8 cellular contexts compared by ENCODE assay signal in the genomic region with DNA sequence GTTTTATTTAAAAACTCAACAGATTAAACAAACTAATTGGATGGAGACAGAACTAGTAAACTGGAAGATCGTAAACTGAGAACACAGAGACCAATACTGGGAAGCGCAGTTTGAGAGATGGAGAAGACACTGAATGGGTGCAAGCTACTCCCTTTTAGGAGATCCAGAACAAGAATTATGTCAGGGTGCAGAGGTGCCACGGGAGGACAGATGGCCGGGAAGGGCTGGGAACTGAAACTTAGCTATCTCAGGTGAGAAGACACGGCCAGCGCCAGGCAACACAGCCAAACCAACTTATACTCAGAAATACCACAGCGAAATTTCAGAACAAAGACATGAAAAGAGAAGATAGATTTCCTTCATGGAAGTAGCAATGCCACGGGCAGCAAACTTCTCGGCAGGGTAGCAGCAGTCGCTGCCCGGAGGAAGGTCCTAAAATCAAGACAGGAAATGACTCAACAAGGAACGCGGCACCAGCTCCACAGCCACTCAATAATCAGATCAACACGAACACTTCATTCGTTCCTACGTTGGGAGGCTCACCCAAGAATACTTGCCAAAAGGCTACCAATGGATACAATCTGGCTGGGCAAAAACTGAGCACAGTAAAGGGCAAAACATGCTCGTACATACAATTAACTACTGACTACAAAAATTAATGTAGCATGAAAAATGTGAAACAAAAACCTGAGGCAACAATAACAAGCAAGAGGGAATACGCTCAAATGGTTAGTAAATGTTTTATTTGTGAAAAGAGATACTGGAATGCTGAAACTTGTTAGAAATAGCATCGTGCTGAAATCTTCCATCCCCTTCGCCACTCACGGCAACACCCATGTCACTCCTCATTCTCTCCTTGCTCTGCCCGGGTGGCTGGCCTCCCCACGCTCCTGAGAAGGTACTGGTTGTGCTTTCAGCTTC. TPM values are rescaled to one million over a fixed set of nuclear protein-coding genes. Genes with fewer than 3 reads are reported as not detected.
DNase-seq lines count a peak whose midpoint lies in the region; FAIRE-seq and TF ChIP-seq lines count a peak whose summit lies in the region.

No MANE protein-coding gene starts in this region.

- peaks cover 5% of the 10 kb centered on the region for H3K36me3 ChIP-seq in BJ (ENCODE audit: control insufficient read depth, insufficient read depth, low read length)
- no peaks in the 10 kb centered on the region for H3K36me3 ChIP-seq in esophagus (ENCODE audit: control insufficient read depth in 2 of 2, insufficient read depth in 2 of 2, low read length in 1 of 2)

- H3K4me1 ChIP-seq in esophagus (ENCODE audit: control insufficient read depth in 2 of 2, insufficient read depth in 2 of 2, low read length in 1 of 2): peaks cover 0 to 2% of the 10 kb centered on the region in 2 donors

- 64 to 65% methylated on average over 23 of the region's 23 CpGs for WGBS in esophagus, 2 donors

- DNase-seq in BJ (ENCODE audit: low read depth) (no peak), H54 (ENCODE audit: insufficient read length, low spot score) (peak; percentile 61), T-helper 22 cell (ENCODE audit: low read depth) (peak; percentile 14), renal cortical epithelial cell (ENCODE audit: low read depth) (peak; percentile 94), NCI-H1930 (lab: John Stamatoyannopoulos, UW) (no peak), SHP77 (lab: John Stamatoyannopoulos, UW) (no peak), HPDE6-E6E7 (ENCODE audit: extremely low spot score) (no peak)

- H3K9me3 ChIP-seq in esophagus (ENCODE audit: control insufficient read depth in 2 of 2, insufficient read depth in 1 of 2, low read depth in 1 of 2, low read length in 1 of 2): no peaks in the 10 kb centered on the region

- CTCF ChIA-PET in BJ (lab: Yijun Ruan, JAX): interaction anchor here (1.1 kb wide), 1 partner anchor 23 kb away, joined by 4 read pairs; no protein-coding TSS in a partner anchor

- POLR2A ChIA-PET in BJ (lab: Charles Lee): no interaction called here

- H3K4me3 ChIP-seq in BJ (ENCODE audit: low read depth, low read length) (peak overlapping the region; percentile 97), esophagus (ENCODE audit: low read depth in 1 of 2, low read length in 2 of 2) (peak overlapping the region in 1 of 2 donors; percentile 18)

- FAIRE-seq in H54 (lab: Jason Lieb, UNC): peak; percentile 81

- no peak for TF ChIP-seq CTCF in BJ (IDR thresholded peaks at IDR 0.05; ENCODE audit: insufficient read depth, low read depth, low read length)

- H3K27me3 ChIP-seq in BJ (ENCODE audit: control insufficient read depth, insufficient read depth, low read length) (no peaks in the 10 kb centered on the region), esophagus (ENCODE audit: control insufficient read depth in 1 of 2, insufficient read depth in 2 of 2, low read length in 2 of 2) (no peaks in the 10 kb centered on the region)

- TF ChIP-seq POLR2A in H54 (IDR thresholded peaks at IDR 0.05; ENCODE audit: low read depth, low read length): no peak

- peak overlapping the region; percentile 37 to 38 for H3K27ac ChIP-seq in esophagus (ENCODE audit: low read depth in 2 of 2, low read length in 1 of 2)

RNA-seq across cellular contexts. Expression of a gene that starts 2.2 kb away (rescaled TPM):
- polyA plus RNA-seq in BJ (2011; rRNA removed) (8.4 and 10.5 TPM in 2 replicates), esophagus (1 to 10 TPM; 2.3 to 2.6 TPM)
- 2.6 and 5.9 TPM in 2 replicates for polyA minus RNA-seq in BJ (2011; rRNA and poly(A)+ RNA removed)
- total RNA-seq in renal cortical epithelial cell: 3.1 and 16.4 TPM in 2 replicates

RNA-seq across cellular contexts. Expression of a gene that starts 22.1 kb away (rescaled TPM):
- 8.4 and 12.1 TPM in 2 replicates for polyA plus RNA-seq in BJ (2011; rRNA removed)
- polyA minus RNA-seq in BJ (2011; rRNA and poly(A)+ RNA removed): 5.6 and 7.7 TPM in 2 replicates
- 1 to 10 TPM; 4.5 to 5.6 TPM for polyA plus RNA-seq in esophagus
- total RNA-seq in renal cortical epithelial cell: 9.2 and 15.5 TPM in 2 replicates

Comparison
In these comparisons a context has a peak if more than half of its experiments do, and no peak if none do; other contexts are left out.
1. DNase-seq: peak in H54 (single experiment), T-helper 22 cell (single experiment) and renal cortical epithelial cell (single experiment); none in BJ (single experiment), NCI-H1930 (0 of 2), SHP77 (0 of 2) and HPDE6-E6E7 (single experiment).